8 cellular contexts compared by ENCODE assay signal in the genomic region with DNA sequence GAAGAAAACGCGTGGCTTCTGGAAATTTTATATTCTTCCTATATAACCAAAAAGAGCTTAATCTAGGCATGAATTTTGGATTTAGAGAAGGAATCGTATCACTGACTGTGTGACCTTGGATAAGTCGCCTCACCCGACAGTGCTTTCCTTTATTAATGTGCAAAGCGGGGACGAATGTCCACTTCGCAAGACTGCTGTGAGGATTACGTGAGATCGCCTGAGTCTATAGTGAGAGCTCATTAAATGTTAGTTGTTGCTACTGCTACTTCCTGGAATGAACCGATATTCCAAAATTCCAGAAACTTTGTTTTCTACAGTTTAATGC. TPM values are rescaled to one million over a fixed set of nuclear protein-coding genes. Genes with fewer than 3 reads are reported as not detected.
A peak's percentile ranks its signal among the peaks of the same experiment; 100 is the strongest.
DNase-seq lines count a peak whose midpoint lies in the region; ATAC-seq and TF ChIP-seq lines count a peak whose summit lies in the region.

No MANE protein-coding gene starts in this region.

- intact Hi-C loops in HCT116 (cut with micrococcal nuclease) = no loop called here

- peak; percentile 53 for ATAC-seq in HCT116
- ATAC-seq in activated CD8-positive, alpha-beta T cell treated with anti-CD3 and anti-CD28 coated beads, Interleukin-2, amount 10 ng/mL, durations not matched to agents 7 days and 5 days = no peak
- ATAC-seq in stimulated activated naive CD8-positive, alpha-beta T cell treated with anti-CD3 and anti-CD28 coated beads, Interleukin-15, amount 100 ng/mL, for 72 hours = no peak

- peak overlapping the region; percentile 84 for H3K4me2 ChIP-seq in HCT116 (ENCODE audit: low read length)

- no peaks in the 10 kb centered on the region for H3K9me3 ChIP-seq in HCT116 (ENCODE audit: control insufficient read depth in 1 of 2, insufficient read depth in 1 of 2, low read depth in 1 of 2, low read length in 2 of 2)
- H3K9me3 ChIP-seq in iPS DF 6.9 (ENCODE audit: control insufficient read depth, insufficient read depth, low read length) = no peaks in the 10 kb centered on the region

- H2AFZ ChIP-seq in HCT116 (ENCODE audit: low read depth, low read length, poor library complexity, severe bottlenecking) = peak overlapping the region; percentile 96

- CTCF ChIA-PET in HCT116 (lab: Charles Lee) = no interaction called here
- CTCF ChIA-PET in activated CD8-positive, alpha-beta T cell treated with anti-CD3 and anti-CD28 coated beads, Interleukin-2, amount 10 ng/mL, durations not matched to agents 7 days and 5 days (lab: Charles Lee) = no interaction called here

- peak overlapping the region; percentile 65 for H3K9ac ChIP-seq in HCT116 (ENCODE audit: low read length)

- peaks cover 27% of the 10 kb centered on the region for H3K27me3 Mint-ChIP-seq in activated CD8-positive, alpha-beta T cell treated with anti-CD3 and anti-CD28 coated beads, Interleukin-2, amount 10 ng/mL, durations not matched to agents 7 days and 5 days (ENCODE audit: low read depth)
- peaks cover 42% of the 10 kb centered on the region for H3K27me3 Mint-ChIP-seq in stimulated activated naive CD8-positive, alpha-beta T cell treated with anti-CD3 and anti-CD28 coated beads, Interleukin-15, amount 100 ng/mL, for 72 hours

- peak overlapping the region; percentile 68 for H3K4me3 Mint-ChIP-seq in activated CD8-positive, alpha-beta T cell treated with anti-CD3 and anti-CD28 coated beads, Interleukin-2, amount 10 ng/mL, durations not matched to agents 7 days and 5 days
- H3K4me3 Mint-ChIP-seq in stimulated activated naive CD8-positive, alpha-beta T cell treated with anti-CD3 and anti-CD28 coated beads, Interleukin-15, amount 100 ng/mL, for 72 hours = peak overlapping the region; percentile 86 to 92

- no peak overlapping the region for H3K27ac Mint-ChIP-seq in activated CD8-positive, alpha-beta T cell treated with anti-CD3 and anti-CD28 coated beads, Interleukin-2, amount 10 ng/mL, durations not matched to agents 7 days and 5 days
- H3K27ac Mint-ChIP-seq in stimulated activated naive CD8-positive, alpha-beta T cell treated with anti-CD3 and anti-CD28 coated beads, Interleukin-15, amount 100 ng/mL, for 72 hours = no peak overlapping the region

- DNase-seq in DMS53 treated with DMSO at 0.1 percent for 48 hours (lab: John Stamatoyannopoulos, UW; ENCODE audit: unreplicated experiment) (peak; percentile 79), HCT116 (ENCODE audit: low read depth, low spot score) (no peak), iPS DF 6.9 (ENCODE audit: low read depth, low spot score) (no peak), substantia nigra (lab: John Stamatoyannopoulos, UW) (no peak), H4 (ENCODE audit: low spot score) (no peak), HuH-7.5 (ENCODE audit: low spot score) (no peak)
- DNase-seq in activated CD8-positive, alpha-beta T cell treated with anti-CD3 and anti-CD28 coated beads, Interleukin-2, amount 10 ng/mL, durations not matched to agents 7 days and 5 days = no peak
- no peak for DNase-seq in stimulated activated naive CD8-positive, alpha-beta T cell treated with anti-CD3 and anti-CD28 coated beads, Interleukin-15, amount 100 ng/mL, for 72 hours

- RAD21 ChIA-PET in HCT116 (lab: Charles Lee; ENCODE audit: low non-redundant PET in 1 of 2, low total read pairs in 2 of 2, uncharacterized antibody in 2 of 2, unreplicated experiment in 2 of 2) = interaction anchor here in 1 of 2 experiments (0.5 kb wide), 1 partner anchor 204 kb away, joined by 3 read pairs; no protein-coding TSS in a partner anchor

- BruUV-seq in HCT116 (replicated peaks; lab: Mats Ljungman, UMichigan) = no TSS peak

- no peak for TF ChIP-seq CTCF in HCT116 (IDR thresholded peaks at IDR 0.05 in 2 of 3, conservative IDR thresholded peaks at IDR 0.05 in 1 of 3; ENCODE audit: borderline replicate concordance in 1 of 3, insufficient read depth in 1 of 3, low read depth in 2 of 3, low read length in 2 of 3)

- H3K4me3 ChIP-seq in HCT116 (replicated peaks in 1 of 2; ENCODE audit: low read depth in 1 of 2, low read length in 2 of 2) (peak overlapping the region; percentile 65 to 70), iPS DF 6.9 (ENCODE audit: low read length) (peak overlapping the region; percentile 94; the same call in 1 of the 2 replicates)

- no peaks in the 10 kb centered on the region for H4K20me1 ChIP-seq in HCT116 (ENCODE audit: insufficient read depth)

- TF ChIP-seq POLR2A in HCT116 (IDR thresholded peaks at IDR 0.05; ENCODE audit: borderline replicate concordance, extremely low read depth, insufficient read depth, insufficient read length) = no peak

- peaks cover 9% of the 10 kb centered on the region for H3K4me1 Mint-ChIP-seq in activated CD8-positive, alpha-beta T cell treated with anti-CD3 and anti-CD28 coated beads, Interleukin-2, amount 10 ng/mL, durations not matched to agents 7 days and 5 days (ENCODE audit: low read depth)
- H3K4me1 Mint-ChIP-seq in stimulated activated naive CD8-positive, alpha-beta T cell treated with anti-CD3 and anti-CD28 coated beads, Interleukin-15, amount 100 ng/mL, for 72 hours = peaks cover 22% of the 10 kb centered on the region

- H3K27ac ChIP-seq in HCT116 (ENCODE audit: low read depth, low read length) = no peak overlapping the region
- H3K27ac ChIP-seq in iPS DF 6.9 (ENCODE audit: low read length) = no peak overlapping the region
- no peak overlapping the region for H3K27ac ChIP-seq in substantia nigra (ENCODE audit: low read depth, low read length, poor library complexity, severe bottlenecking)

- H3K9me2 ChIP-seq in HCT116 (ENCODE audit: insufficient read depth) = no peaks in the 10 kb centered on the region

- no CpG with 5 or more reads among the region's 11 CpGs for WGBS in iPS DF 6.9 (ENCODE audit: insufficient coverage, insufficient read length)

- no peaks in the 10 kb centered on the region for H3K9me3 Mint-ChIP-seq in activated CD8-positive, alpha-beta T cell treated with anti-CD3 and anti-CD28 coated beads, Interleukin-2, amount 10 ng/mL, durations not matched to agents 7 days and 5 days (ENCODE audit: insufficient read depth)
- no peaks in the 10 kb centered on the region for H3K9me3 Mint-ChIP-seq in stimulated activated naive CD8-positive, alpha-beta T cell treated with anti-CD3 and anti-CD28 coated beads, Interleukin-15, amount 100 ng/mL, for 72 hours

- POLR2A ChIA-PET in HCT116 (lab: Charles Lee) = no interaction called here
- POLR2A ChIA-PET in activated CD8-positive, alpha-beta T cell treated with anti-CD3 and anti-CD28 coated beads, Interleukin-2, amount 10 ng/mL, durations not matched to agents 7 days and 5 days (lab: Charles Lee) = no interaction called here

- H3K36me3 ChIP-seq in HCT116 (ENCODE audit: control insufficient read depth in 1 of 2, insufficient read depth in 2 of 2, low read length in 2 of 2) (no peaks in the 10 kb centered on the region), iPS DF 6.9 (ENCODE audit: control insufficient read depth, insufficient read depth, low read length) (no peaks in the 10 kb centered on the region)

- no peaks in the 10 kb centered on the region for H3K27me3 ChIP-seq in HCT116 (ENCODE audit: insufficient read depth, low read length)
- H3K27me3 ChIP-seq in iPS DF 6.9 (ENCODE audit: control insufficient read depth, insufficient read depth, low read length) = no peaks in the 10 kb centered on the region

- H3K4me1 ChIP-seq in HCT116 (ENCODE audit: control insufficient read depth in 1 of 2, insufficient read depth in 2 of 2, low read length in 2 of 2) (peaks cover 0 to 13% of the 10 kb centered on the region in 2 experiments; a peak in 2 of 4 replicates), iPS DF 6.9 (ENCODE audit: control insufficient read depth, insufficient read depth, low read length) (no peaks in the 10 kb centered on the region; the same call in 1 of the 2 replicates)

- TF ChIP-seq RAD21 in HCT116 (IDR thresholded peaks at IDR 0.05; ENCODE audit: low read depth) = no peak

- H3K36me3 Mint-ChIP-seq in activated CD8-positive, alpha-beta T cell treated with anti-CD3 and anti-CD28 coated beads, Interleukin-2, amount 10 ng/mL, durations not matched to agents 7 days and 5 days (ENCODE audit: low read depth) = no peaks in the 10 kb centered on the region

- H3K79me2 ChIP-seq in HCT116 (ENCODE audit: insufficient read depth, low read length) = peaks cover 5% of the 10 kb centered on the region

TF ChIP-seq in HCT116, 20 proteins besides CTCF, POLR2A, EP300 and RAD21 (continues in another document):
- TF ChIP-seq FOSL1 (IDR thresholded peaks at IDR 0.05; ENCODE audit: low read depth) (no peak), JUND (IDR thresholded peaks at IDR 0.05) (no peak), TCF7L2 (IDR thresholded peaks at IDR 0.05; ENCODE audit: borderline replicate concordance, extremely low read depth, insufficient read depth, insufficient read length) (no peak), POLR2AphosphoS5 (IDR thresholded peaks at IDR 0.05; ENCODE audit: low read depth, low read length) (no peak), SIN3A (IDR thresholded peaks at IDR 0.05; ENCODE audit: low read depth) (no peak), CEBPB (IDR thresholded peaks at IDR 0.05; ENCODE audit: low read depth) (no peak), YY1 (IDR thresholded peaks at IDR 0.05; ENCODE audit: extremely low read depth, insufficient replicate concordance, low read depth, low read length) (no peak), ELF1 (IDR thresholded peaks at IDR 0.05; ENCODE audit: borderline replicate concordance, low read depth) (no peak)
- TF ChIP-seq, protein P1, sequence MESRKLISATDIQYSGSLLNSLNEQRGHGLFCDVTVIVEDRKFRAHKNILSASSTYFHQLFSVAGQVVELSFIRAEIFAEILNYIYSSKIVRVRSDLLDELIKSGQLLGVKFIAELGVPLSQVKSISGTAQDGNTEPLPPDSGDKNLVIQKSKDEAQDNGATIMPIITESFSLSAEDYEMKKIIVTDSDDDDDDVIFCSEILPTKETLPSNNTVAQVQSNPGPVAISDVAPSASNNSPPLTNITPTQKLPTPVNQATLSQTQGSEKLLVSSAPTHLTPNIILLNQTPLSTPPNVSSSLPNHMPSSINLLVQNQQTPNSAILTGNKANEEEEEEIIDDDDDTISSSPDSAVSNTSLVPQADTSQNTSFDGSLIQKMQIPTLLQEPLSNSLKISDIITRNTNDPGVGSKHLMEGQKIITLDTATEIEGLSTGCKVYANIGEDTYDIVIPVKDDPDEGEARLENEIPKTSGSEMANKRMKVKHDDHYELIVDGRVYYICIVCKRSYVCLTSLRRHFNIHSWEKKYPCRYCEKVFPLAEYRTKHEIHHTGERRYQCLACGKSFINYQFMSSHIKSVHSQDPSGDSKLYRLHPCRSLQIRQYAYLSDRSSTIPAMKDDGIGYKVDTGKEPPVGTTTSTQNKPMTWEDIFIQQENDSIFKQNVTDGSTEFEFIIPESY (IDR thresholded peaks at IDR 0.05; ENCODE audit: extremely low read depth, insufficient replicate concordance, low read length) = no peak
- TF ChIP-seq, protein P2, sequence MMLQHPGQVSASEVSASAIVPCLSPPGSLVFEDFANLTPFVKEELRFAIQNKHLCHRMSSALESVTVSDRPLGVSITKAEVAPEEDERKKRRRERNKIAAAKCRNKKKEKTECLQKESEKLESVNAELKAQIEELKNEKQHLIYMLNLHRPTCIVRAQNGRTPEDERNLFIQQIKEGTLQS (IDR thresholded peaks at IDR 0.05) = no peak

RNA-seq across cellular contexts. Expression of a gene that starts 0.4 kb away (rescaled TPM):
- 9.2 TPM for total RNA-seq in HCT116 (2021; ENCODE audit: unreplicated experiment)
- polyA plus RNA-seq in HCT116 (2012) = 2.6 and 3.0 TPM in 2 replicates
- total RNA-seq in activated CD8-positive, alpha-beta T cell treated with anti-CD3 and anti-CD28 coated beads, Interleukin-2, amount 10 ng/mL, durations not matched to agents 7 days and 5 days = under 1 TPM; 0.23 to 0.40 TPM
- total RNA-seq in H4 (2014; rRNA removed; shearing (Covaris generic)) = 2.6 and 2.9 TPM in 2 replicates
